8 cellular contexts compared by ENCODE assay signal in genomic region chr16:72561-73537, GRCh38. TPM values are rescaled to one million over a fixed set of nuclear protein-coding genes. Genes with fewer than 3 reads are reported as not detected.
A peak's percentile ranks its signal among the peaks of the same experiment; 100 is the strongest.
DNase-seq lines count a peak whose midpoint lies in the region; ATAC-seq, FAIRE-seq and TF ChIP-seq lines count a peak whose summit lies in the region.

A gene with protein sequence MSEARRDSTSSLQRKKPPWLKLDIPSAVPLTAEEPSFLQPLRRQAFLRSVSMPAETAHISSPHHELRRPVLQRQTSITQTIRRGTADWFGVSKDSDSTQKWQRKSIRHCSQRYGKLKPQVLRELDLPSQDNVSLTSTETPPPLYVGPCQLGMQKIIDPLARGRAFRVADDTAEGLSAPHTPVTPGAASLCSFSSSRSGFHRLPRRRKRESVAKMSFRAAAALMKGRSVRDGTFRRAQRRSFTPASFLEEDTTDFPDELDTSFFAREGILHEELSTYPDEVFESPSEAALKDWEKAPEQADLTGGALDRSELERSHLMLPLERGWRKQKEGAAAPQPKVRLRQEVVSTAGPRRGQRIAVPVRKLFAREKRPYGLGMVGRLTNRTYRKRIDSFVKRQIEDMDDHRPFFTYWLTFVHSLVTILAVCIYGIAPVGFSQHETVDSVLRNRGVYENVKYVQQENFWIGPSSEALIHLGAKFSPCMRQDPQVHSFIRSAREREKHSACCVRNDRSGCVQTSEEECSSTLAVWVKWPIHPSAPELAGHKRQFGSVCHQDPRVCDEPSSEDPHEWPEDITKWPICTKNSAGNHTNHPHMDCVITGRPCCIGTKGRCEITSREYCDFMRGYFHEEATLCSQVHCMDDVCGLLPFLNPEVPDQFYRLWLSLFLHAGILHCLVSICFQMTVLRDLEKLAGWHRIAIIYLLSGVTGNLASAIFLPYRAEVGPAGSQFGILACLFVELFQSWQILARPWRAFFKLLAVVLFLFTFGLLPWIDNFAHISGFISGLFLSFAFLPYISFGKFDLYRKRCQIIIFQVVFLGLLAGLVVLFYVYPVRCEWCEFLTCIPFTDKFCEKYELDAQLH (minus strand): TSS chr16:72631. CDS start chr16:65015, 7,616 bp downstream.

- peak within 1 kb of the TSS; percentile 48 for H3K9ac ChIP-seq in endothelial cell of umbilical vein (replicated peaks; ENCODE audit: extremely low read depth, insufficient read depth, low read length)

- peak; percentile 34 for TF ChIP-seq POLR2A in endothelial cell of umbilical vein (IDR thresholded peaks at IDR 0.05; ENCODE audit: low read depth, low read length)
- peak in 2 of 4 donors; percentile 18 to 39 for TF ChIP-seq POLR2A in upper lobe of left lung (IDR thresholded peaks at IDR 0.05)

- CTCF ChIA-PET in endothelial cell of umbilical vein (lab: Charles Lee) = interaction anchor here (1.2 to 18.5 kb wide), 3 partner anchors 7 to 39 kb away, joined by 3 to 790 read pairs (median 63); no protein-coding TSS in a partner anchor

- ATAC-seq in upper lobe of left lung (ENCODE audit: low FRiP score in 2 of 2) (peak; percentile 34 to 70), GM21526 (IDR thresholded peaks at IDR 0.05; ENCODE audit: low FRiP score, unreplicated experiment) (no peak), HG02884 (IDR thresholded peaks at IDR 0.05; ENCODE audit: unreplicated experiment) (no peak)

- POLR2A ChIA-PET in endothelial cell of umbilical vein (lab: Charles Lee) = no interaction called here

- no TSS peak for BruUV-seq in endothelial cell of umbilical vein (replicated peaks; lab: Mats Ljungman, UMichigan)

- FAIRE-seq in endothelial cell of umbilical vein (lab: Jason Lieb, UNC) = peak; percentile 31

- no peaks in the 10 kb centered on the region for H3K27me3 ChIP-seq in SJCRH30
- no peaks in the 10 kb centered on the region for H3K27me3 ChIP-seq in endothelial cell of umbilical vein (ENCODE audit: control insufficient read depth in 2 of 2, insufficient read depth in 2 of 2, low read length in 2 of 2)
- no peaks in the 10 kb centered on the region for H3K27me3 ChIP-seq in upper lobe of left lung

- DNase-seq in NCI-H2227 (lab: John Stamatoyannopoulos, UW; ENCODE audit: unreplicated experiment) (peak; percentile 30), NCI-H2227 treated with DMSO at 0.1 percent for 48 hours (lab: John Stamatoyannopoulos, UW) (no peak), SJCRH30 (peak; percentile 44 to 70), endothelial cell of umbilical vein (ENCODE audit: low read depth, low spot score) (peak; percentile 46), mesenteric fat pad (ENCODE audit: low spot score) (no peak), upper lobe of left lung (peak; percentile 59 to 93)

- peak within 1 kb of the TSS; percentile 70 for H3K4me3 ChIP-seq in SJCRH30
- peak within 1 kb of the TSS; percentile 52 to 64 (median 52) for H3K4me3 ChIP-seq in endothelial cell of umbilical vein (replicated peaks in 1 of 3; ENCODE audit: insufficient read depth in 1 of 3, low read depth in 1 of 3, low read length in 3 of 3)
- peak within 1 kb of the TSS; percentile 59 to 89 (median 76) for H3K4me3 ChIP-seq in upper lobe of left lung

- peak within 1 kb of the TSS; percentile 34; the same call in 1 of the 2 replicates for H3K27ac ChIP-seq in SJCRH30
- peak within 1 kb of the TSS; percentile 75 for H3K27ac ChIP-seq in endothelial cell of umbilical vein (ENCODE audit: insufficient read depth, low read depth, low read length)
- H3K27ac ChIP-seq in upper lobe of left lung = peak within 1 kb of the TSS; percentile 87 to 98 (median 96)

- WGBS in upper lobe of left lung, 2 donors = 38 to 51% methylated on average over 21 to 32 of the region's 62 CpGs

- H3K9me3 ChIP-seq in SJCRH30 (replicated peaks) (no peaks in the 10 kb centered on the region), endothelial cell of umbilical vein (replicated peaks; ENCODE audit: control insufficient read depth, insufficient read depth, low read length) (no peaks in the 10 kb centered on the region), upper lobe of left lung (no peaks in the 10 kb centered on the region)

- peak within 1 kb of the TSS; percentile 50 for H2AFZ ChIP-seq in endothelial cell of umbilical vein (ENCODE audit: low read depth, low read length)

- no peaks in the 10 kb centered on the region for H4K20me1 ChIP-seq in endothelial cell of umbilical vein (replicated peaks; ENCODE audit: control insufficient read depth, extremely low read depth, insufficient read depth, low read length)

- TF ChIP-seq EP300 in upper lobe of left lung (IDR thresholded peaks at IDR 0.05) = no peak

- intact Hi-C loops in endothelial cell of umbilical vein (cut with micrococcal nuclease) = no loop called here

- dilution Hi-C loops in endothelial cell of umbilical vein (cut with MboI; ENCODE audit: extremely low pct_ligation_motif_present, low sequenced_read_pairs) = no loop called here

- H3K36me3 ChIP-seq in SJCRH30 (no peaks in the 10 kb centered on the region), endothelial cell of umbilical vein (ENCODE audit: control insufficient read depth in 2 of 2, extremely low read depth in 1 of 2, insufficient read depth in 2 of 2, low read length in 2 of 2) (no peaks in the 10 kb centered on the region), upper lobe of left lung (no peaks in the 10 kb centered on the region)

- H3K79me2 ChIP-seq in endothelial cell of umbilical vein (ENCODE audit: control insufficient read depth, insufficient read depth, low read length) = peaks cover 36% of the 10 kb centered on the region

- H3K4me1 ChIP-seq in SJCRH30 = peaks cover 56% of the 10 kb centered on the region
- H3K4me1 ChIP-seq in endothelial cell of umbilical vein (ENCODE audit: control insufficient read depth, extremely low read depth, insufficient read depth, low read length) = peaks cover 30% of the 10 kb centered on the region
- H3K4me1 ChIP-seq in upper lobe of left lung = peaks cover 61 to 85% (median 66%) of the 10 kb centered on the region in 4 donors

- peak within 1 kb of the TSS; percentile 74 for H3K4me2 ChIP-seq in endothelial cell of umbilical vein (ENCODE audit: insufficient read depth, low read length)

- TF ChIP-seq CTCF in endothelial cell of umbilical vein (IDR thresholded peaks at IDR 0.05; ENCODE audit: extremely low read depth in 1 of 2, insufficient read depth in 1 of 2, low read depth in 1 of 2, low read length in 2 of 2) (no peak), upper lobe of left lung (IDR thresholded peaks at IDR 0.05) (no peak)

- H3K9me1 ChIP-seq in endothelial cell of umbilical vein (replicated peaks; ENCODE audit: control insufficient read depth, extremely low read depth, insufficient read depth, low read length) = no peaks in the 10 kb centered on the region

TF ChIP-seq in endothelial cell of umbilical vein, 7 proteins besides CTCF, POLR2A, EP300 and RAD21:
- TF ChIP-seq GATA2 (IDR thresholded peaks at IDR 0.05; ENCODE audit: insufficient read depth, insufficient read length, low read depth, low read length) (no peak), MYC (IDR thresholded peaks at IDR 0.05; ENCODE audit: low read depth, low read length) (no peak), FOS (IDR thresholded peaks at IDR 0.05; ENCODE audit: borderline replicate concordance, insufficient read depth, low read length) (peak; percentile 69), POLR2AphosphoS5 (IDR thresholded peaks at IDR 0.05; ENCODE audit: insufficient read depth, low read depth, low read length) (peak; percentile 81), MAX (IDR thresholded peaks at IDR 0.05; ENCODE audit: insufficient read depth, insufficient read length) (peak; percentile 51), EZH2 (IDR thresholded peaks at IDR 0.05; ENCODE audit: borderline replicate concordance, low read depth, low read length, severe bottlenecking) (no peak), JUN (IDR thresholded peaks at IDR 0.05; ENCODE audit: borderline replicate concordance, insufficient read depth, insufficient read length, low read depth) (no peak)

RNA-seq across cellular contexts. Expression of the gene that starts here (rescaled TPM):
- 24.1 and 25.3 TPM in 2 replicates for total RNA-seq in SJCRH30 (2014; rRNA removed; shearing (Covaris generic))
- total RNA-seq in endothelial cell of umbilical vein (55.1 and 57.0 TPM in 2 replicates), mesenteric fat pad (30.0 TPM), upper lobe of left lung (100 to 1,000 TPM in 1 of 6 donors, 10 to 100 TPM in 5; 24.4 to 110 (median 46.3) TPM)
- 113 and 137 TPM in 2 replicates for polyA plus RNA-seq in endothelial cell of umbilical vein
- 36.3 and 43.7 TPM in 2 replicates for polyA plus RNA-seq in endothelial cell of umbilical vein (2011; cell fraction: cytosol; rRNA removed)
- polyA plus RNA-seq in endothelial cell of umbilical vein (2011; cell fraction: nucleus; rRNA removed) = 340 and 426 TPM in 2 replicates
- 43.3 and 52.5 TPM in 2 replicates for polyA plus RNA-seq in endothelial cell of umbilical vein (2012)
- 67.9 and 77.9 TPM in 2 replicates for polyA minus RNA-seq in endothelial cell of umbilical vein
- 5.2 TPM for polyA minus RNA-seq in endothelial cell of umbilical vein (2011; cell fraction: cytosol; rRNA and poly(A)+ RNA removed)
- polyA minus RNA-seq in endothelial cell of umbilical vein (2011; cell fraction: nucleus; rRNA and poly(A)+ RNA removed) = 70.9 and 84.9 TPM in 2 replicates

Comparison
In these comparisons a context has a peak if more than half of its experiments do, and no peak if none do; other contexts are left out.
1. DNase-seq: peak in NCI-H2227 (single experiment), SJCRH30 (2 of 2), endothelial cell of umbilical vein (single experiment) and upper lobe of left lung (2 of 2); none in NCI-H2227 treated with DMSO at 0.1 percent for 48 hours (single experiment) and mesenteric fat pad (single experiment).
2. H3K27ac ChIP-seq: peak in every context shown above with its lines; median percentile 96 in upper lobe of left lung; 75 in endothelial cell of umbilical vein; 34 in SJCRH30.
3. ATAC-seq: peak in upper lobe of left lung (2 of 2); none in GM21526 (single experiment) and HG02884 (single experiment).
4. Peak in every context shown above with its lines, with median percentiles within 50 percentile points of each other: H3K4me3 ChIP-seq.